28 cellular contexts compared by ENCODE assay signal in the genomic region with DNA sequence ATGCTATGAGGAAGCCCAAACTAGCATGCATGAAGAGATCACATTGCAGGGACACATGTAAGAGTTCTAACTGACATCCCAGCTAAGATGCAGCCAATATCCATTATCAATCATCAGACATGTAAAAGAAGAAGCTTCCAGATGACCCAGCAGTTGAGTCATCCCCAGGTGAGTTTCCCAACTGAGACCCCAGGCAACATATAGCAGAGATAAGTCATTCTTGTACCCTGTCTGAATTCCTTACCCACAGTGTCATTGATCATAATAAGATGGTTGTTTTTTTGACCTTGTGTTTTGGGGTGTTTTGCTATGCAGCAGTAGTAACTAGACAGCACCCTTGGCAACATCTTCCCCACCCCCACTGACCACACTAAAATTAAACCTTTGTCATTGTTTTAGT. TPM values are rescaled to one million over a fixed set of nuclear protein-coding genes. Genes with fewer than 3 reads are reported as not detected.
"Had no signal": no experiment of that assay in that cellular context is flagged by ENCODE, and none has a peak within 500 bp of the region (broad histone marks: within the 10 kb centered on the region; RNA-seq: fewer than 3 reads in every experiment).

No MANE protein-coding gene starts in this region.

- H3K27ac ChIP-seq: brain microvascular endothelial cell, gastrocnemius medialis had no signal

- H3K9me3 ChIP-seq: gastrocnemius medialis, mucosa of descending colon, upper lobe of right lung had no signal

- ATAC-seq: activated CD8-positive, alpha-beta T cell treated with anti-CD3 and anti-CD28 coated beads, Interleukin-2, amount 10 ng/mL, durations not matched to agents 7 days and 5 days; gastrocnemius medialis had no signal

- H3K4me1 ChIP-seq: gastrocnemius medialis, upper lobe of right lung had no signal

- H3K36me3 ChIP-seq: brain microvascular endothelial cell, gastrocnemius medialis, upper lobe of right lung had no signal

- H3K4me2 ChIP-seq: smooth muscle cell had no signal

- H3K4me3 ChIP-seq: gastrocnemius medialis, mucosa of descending colon, smooth muscle cell, upper lobe of right lung had no signal

- H3K4me3 Mint-ChIP-seq: activated CD8-positive, alpha-beta T cell treated with anti-CD3 and anti-CD28 coated beads, Interleukin-2, amount 10 ng/mL, durations not matched to agents 7 days and 5 days; activated T-helper 1 cell treated with anti-CD3 and anti-CD28 coated beads, Interleukin-12 subunit alpha, Interleukin-12 subunit beta, Interleukin-2, Interleukin-4 antibody, amounts not matched to agents 30 ng/mL and 10 ng/mL and 1 ng/mL, durations not matched to agents 14 hours and 24 hours and 36 hours had no signal

- H3K27ac Mint-ChIP-seq: activated CD8-positive, alpha-beta T cell treated with anti-CD3 and anti-CD28 coated beads, Interleukin-2, amount 10 ng/mL, durations not matched to agents 7 days and 5 days; activated naive CD4-positive, alpha-beta T cell treated with anti-CD3 and anti-CD28 coated beads, Interleukin-2, amount 50 U/mL, for 72 hours; activated T-helper 1 cell treated with anti-CD3 and anti-CD28 coated beads, Interleukin-12 subunit alpha, Interleukin-12 subunit beta, Interleukin-2, Interleukin-4 antibody, amounts not matched to agents 30 ng/mL and 10 ng/mL and 1 ng/mL, durations not matched to agents 14 hours and 24 hours and 36 hours had no signal

- H3K27me3 ChIP-seq: brain microvascular endothelial cell, gastrocnemius medialis, upper lobe of right lung had no signal

- DNase-seq: activated CD4-positive, alpha-beta T cell treated with anti-CD3 and anti-CD28 coated beads for 1 hour; activated CD4-positive, alpha-beta T cell treated with anti-CD3 and anti-CD28 coated beads, Interleukin-2, amount 50 U/mL, for 1 hour; activated CD8-positive, alpha-beta T cell treated with anti-CD3 and anti-CD28 coated beads, Interleukin-2, amount 10 ng/mL, durations not matched to agents 7 days and 5 days; activated gamma-delta T cell treated with Interleukin-2 at 50 U/mL for 16 hours; aorta; brain microvascular endothelial cell; central memory CD4-positive, alpha-beta T cell; effector memory CD4-positive, alpha-beta T cell; gastrocnemius medialis; head of caudate nucleus; hypothalamus; left cardiac atrium; mesendoderm; mucosa of descending colon; stimulated activated CD4-positive, alpha-beta T cell treated with anti-CD3 and anti-CD28 coated beads, Interleukin-2, amount 100 ng/mL, for 48 hours; stimulated activated CD8-positive, alpha-beta memory T cell treated with anti-CD3 and anti-CD28 coated beads, Interleukin-4, amount 100 ng/mL, for 48 hours; stimulated activated naive CD4-positive, alpha-beta T cell treated with Interleukin-2 at 50 U/mL for 16 hours; T-helper 1 cell; upper lobe of right lung had no signal

RNA-seq across cellular contexts. Expression of gene SIRPD, which starts 18.9 kb away (rescaled TPM):
- total RNA-seq: activated naive CD4-positive, alpha-beta T cell treated with anti-CD3 and anti-CD28 coated beads, Interleukin-2, amount 50 U/mL, for 72 hours; activated T-helper 1 cell treated with anti-CD3 and anti-CD28 coated beads, Interleukin-12 subunit alpha, Interleukin-12 subunit beta, Interleukin-2, Interleukin-4 antibody, amounts not matched to agents 30 ng/mL and 10 ng/mL and 1 ng/mL, durations not matched to agents 14 hours and 24 hours and 36 hours; dermis microvascular lymphatic vessel endothelial cell; esophagus mucosa; gastrocnemius medialis; left cardiac atrium; lower leg skin; mucosa of descending colon; renal cortical epithelial cell; sciatic nerve; smooth muscle cell had no signal
- polyA plus RNA-seq: aorta, neural cell, smooth muscle cell had no signal

RNA-seq across cellular contexts. Expression of gene SIRPB2, which starts 47.4 kb away (rescaled TPM):
- total RNA-seq: activated CD8-positive, alpha-beta T cell treated with anti-CD3 and anti-CD28 coated beads, Interleukin-2, amount 10 ng/mL, durations not matched to agents 7 days and 5 days; activated naive CD4-positive, alpha-beta T cell treated with anti-CD3 and anti-CD28 coated beads, Interleukin-2, amount 50 U/mL, for 72 hours; activated T-helper 1 cell treated with anti-CD3 and anti-CD28 coated beads, Interleukin-12 subunit alpha, Interleukin-12 subunit beta, Interleukin-2, Interleukin-4 antibody, amounts not matched to agents 30 ng/mL and 10 ng/mL and 1 ng/mL, durations not matched to agents 14 hours and 24 hours and 36 hours; renal cortical epithelial cell; smooth muscle cell had no signal
- polyA plus RNA-seq: neural cell, smooth muscle cell had no signal
